In genomic region chr3:46082849-46083248, GRCh38 we compare ENCODE assay signal across 19 cellular contexts. TPM values are rescaled to one million over a fixed set of nuclear protein-coding genes. Genes with fewer than 3 reads are reported as not detected.
DNase-seq lines count a peak whose midpoint lies in the region; ATAC-seq and TF ChIP-seq lines count a peak whose summit lies in the region.
"Had no signal": no experiment of that assay in that cellular context is flagged by ENCODE, and none has a peak within 500 bp of the region (broad histone marks: within the 10 kb centered on the region; RNA-seq: fewer than 3 reads in every experiment).

No MANE protein-coding gene starts in this region.

- 94 to 97% methylated on average over 1 of the region's 1 CpG for WGBS in thyroid gland, 2 donors

- peaks cover 16% of the 10 kb centered on the region for H3K4me1 Mint-ChIP-seq in Calu3 (ENCODE audit: low read depth, unreplicated experiment)
- peaks cover 68% of the 10 kb centered on the region for H3K4me1 Mint-ChIP-seq in activated T-helper 1 cell treated with anti-CD3 and anti-CD28 coated beads, Interleukin-12 subunit alpha, Interleukin-12 subunit beta, Interleukin-2, Interleukin-4 antibody, amounts not matched to agents 30 ng/mL and 10 ng/mL and 1 ng/mL, durations not matched to agents 14 hours and 24 hours and 36 hours (ENCODE audit: low read depth)

- no peaks in the 10 kb centered on the region for H3K9me3 ChIP-seq in thyroid gland
- H3K9me3 ChIP-seq: BLaER1 had no signal

- peak overlapping the region; percentile 35 for H3K27ac ChIP-seq in VCaP
- H3K27ac ChIP-seq in thyroid gland: no peak overlapping the region
- H3K27ac ChIP-seq: BLaER1, SK-N-MC had no signal

- H3K4me3 Mint-ChIP-seq in Calu3 (ENCODE audit: low read depth, unreplicated experiment): no peak overlapping the region
- H3K4me3 Mint-ChIP-seq in activated T-helper 1 cell treated with anti-CD3 and anti-CD28 coated beads, Interleukin-12 subunit alpha, Interleukin-12 subunit beta, Interleukin-2, Interleukin-4 antibody, amounts not matched to agents 30 ng/mL and 10 ng/mL and 1 ng/mL, durations not matched to agents 14 hours and 24 hours and 36 hours: no peak overlapping the region
- H3K4me3 Mint-ChIP-seq: CD8-positive, alpha-beta T cell; HFFc6 had no signal

- H3K27me3 ChIP-seq in kidney epithelial cell (ENCODE audit: control insufficient read depth, insufficient read depth, low read length) (no peaks in the 10 kb centered on the region), thyroid gland (no peaks in the 10 kb centered on the region)
- H3K27me3 ChIP-seq: BLaER1 had no signal

- TF ChIP-seq POLR2A in thyroid gland (IDR thresholded peaks at IDR 0.05): no peak

- DNase-seq in Calu3: peak; percentile 34
- DNase-seq in M059J (ENCODE audit: low read depth): peak; percentile 18
- peak; percentile 32 for DNase-seq in kidney epithelial cell (ENCODE audit: low read depth)
- DNase-seq in activated T-helper 1 cell treated with anti-CD3 and anti-CD28 coated beads, Interleukin-12 subunit alpha, Interleukin-12 subunit beta, Interleukin-2, Interleukin-4 antibody, amounts not matched to agents 30 ng/mL and 10 ng/mL and 1 ng/mL, durations not matched to agents 14 hours and 24 hours and 36 hours (ENCODE audit: low spot score): no peak
- no peak for DNase-seq in DMS79 (lab: John Stamatoyannopoulos, UW)
- no peak for DNase-seq in thyroid gland
- DNase-seq: CD8-positive, alpha-beta T cell; HFFc6; NCI-H1105 treated with DMSO at 0.1 percent for 48 hours; NCI-H187 treated with DMSO at 0.1 percent for 48 hours; NCI-H2171 treated with DMSO at 0.1 percent for 48 hours; NCI-H82 had no signal

- peak overlapping the region; percentile 23 for H3K27ac Mint-ChIP-seq in Calu3 (ENCODE audit: unreplicated experiment)
- H3K27ac Mint-ChIP-seq in activated T-helper 1 cell treated with anti-CD3 and anti-CD28 coated beads, Interleukin-12 subunit alpha, Interleukin-12 subunit beta, Interleukin-2, Interleukin-4 antibody, amounts not matched to agents 30 ng/mL and 10 ng/mL and 1 ng/mL, durations not matched to agents 14 hours and 24 hours and 36 hours: no peak overlapping the region
- H3K27ac Mint-ChIP-seq: CD8-positive, alpha-beta T cell; HFFc6 had no signal

- H3K4me3 ChIP-seq in kidney epithelial cell (ENCODE audit: low read depth, low read length): no peak overlapping the region
- H3K4me3 ChIP-seq in thyroid gland (replicated peaks in 1 of 3): no peak overlapping the region
- H3K4me3 ChIP-seq: BLaER1, SK-N-MC had no signal

- TF ChIP-seq CTCF in Calu3 (IDR thresholded peaks at IDR 0.05; ENCODE audit: unreplicated experiment) (no peak), VCaP (conservative IDR thresholded peaks at IDR 0.05) (no peak), kidney epithelial cell (IDR thresholded peaks at IDR 0.05; ENCODE audit: insufficient read depth, low read length, poor library complexity, severe bottlenecking) (no peak), thyroid gland (IDR thresholded peaks at IDR 0.05) (no peak)

- H3K9me3 Mint-ChIP-seq in Calu3 (ENCODE audit: low read depth, unreplicated experiment): no peaks in the 10 kb centered on the region
- no peaks in the 10 kb centered on the region for H3K9me3 Mint-ChIP-seq in activated T-helper 1 cell treated with anti-CD3 and anti-CD28 coated beads, Interleukin-12 subunit alpha, Interleukin-12 subunit beta, Interleukin-2, Interleukin-4 antibody, amounts not matched to agents 30 ng/mL and 10 ng/mL and 1 ng/mL, durations not matched to agents 14 hours and 24 hours and 36 hours
- H3K9me3 Mint-ChIP-seq: CD8-positive, alpha-beta T cell; HFFc6 had no signal

- intact Hi-C loops in Calu3 (cut with micrococcal nuclease; ENCODE audit: unreplicated experiment) (loop anchor here (5.0 kb wide), 1 partner anchor 289 kb away; the partner anchor contains the start of gene CCR5), thyroid gland (cut with DNase I) (no loop called here)
- intact Hi-C loops in activated T-helper 1 cell treated with anti-CD3 and anti-CD28 coated beads, Interleukin-12 subunit alpha, Interleukin-12 subunit beta, Interleukin-2, Interleukin-4 antibody, amounts not matched to agents 30 ng/mL and 10 ng/mL and 1 ng/mL, durations not matched to agents 14 hours and 24 hours and 36 hours (cut with micrococcal nuclease): no loop called here

- H3K36me3 ChIP-seq in kidney epithelial cell (ENCODE audit: control insufficient read depth, insufficient read depth, low read length) (no peaks in the 10 kb centered on the region), thyroid gland (no peaks in the 10 kb centered on the region)
- H3K36me3 ChIP-seq: BLaER1 had no signal

- H3K36me3 Mint-ChIP-seq in Calu3 (ENCODE audit: insufficient read depth, unreplicated experiment): no peaks in the 10 kb centered on the region
- H3K36me3 Mint-ChIP-seq in activated T-helper 1 cell treated with anti-CD3 and anti-CD28 coated beads, Interleukin-12 subunit alpha, Interleukin-12 subunit beta, Interleukin-2, Interleukin-4 antibody, amounts not matched to agents 30 ng/mL and 10 ng/mL and 1 ng/mL, durations not matched to agents 14 hours and 24 hours and 36 hours (ENCODE audit: low read depth): peaks cover 8% of the 10 kb centered on the region
- H3K36me3 Mint-ChIP-seq: CD8-positive, alpha-beta T cell had no signal

- peaks cover 0 to 4% of the 10 kb centered on the region in 2 donors for H3K4me1 ChIP-seq in thyroid gland
- H3K4me1 ChIP-seq: BLaER1 had no signal

- no TSS peak for BruUV-seq in Calu3 (replicated peaks; lab: Mats Ljungman, UMichigan)

- no peaks in the 10 kb centered on the region for H3K27me3 Mint-ChIP-seq in Calu3 (ENCODE audit: unreplicated experiment)
- peaks cover 14% of the 10 kb centered on the region for H3K27me3 Mint-ChIP-seq in activated T-helper 1 cell treated with anti-CD3 and anti-CD28 coated beads, Interleukin-12 subunit alpha, Interleukin-12 subunit beta, Interleukin-2, Interleukin-4 antibody, amounts not matched to agents 30 ng/mL and 10 ng/mL and 1 ng/mL, durations not matched to agents 14 hours and 24 hours and 36 hours (ENCODE audit: insufficient read depth)

- no peak for ATAC-seq in GM21528 (IDR thresholded peaks at IDR 0.05; ENCODE audit: low FRiP score, unreplicated experiment)
- ATAC-seq: CD8-positive, alpha-beta T cell; Right ventricle myocardium inferior had no signal

- CTCF ChIA-PET in Calu3 (lab: Charles Lee): interaction anchor here (0.7 to 1.1 kb wide), 2 partner anchors 125 to 252 kb away, joined by 3 to 6 read pairs; partner anchors contain the start of gene CCR1

RNA-seq across cellular contexts. Expression of gene XCR1, which starts 55.6 kb away (rescaled TPM):
- total RNA-seq in Calu3 (2022) (not detected in 2 replicates), kidney epithelial cell (not detected in 2 replicates), thyroid gland (not detected)
- not detected in 2 replicates for total RNA-seq in M059J (2014; rRNA removed; shearing (Covaris generic))
- total RNA-seq in activated T-helper 1 cell treated with anti-CD3 and anti-CD28 coated beads, Interleukin-12 subunit alpha, Interleukin-12 subunit beta, Interleukin-2, Interleukin-4 antibody, amounts not matched to agents 30 ng/mL and 10 ng/mL and 1 ng/mL, durations not matched to agents 14 hours and 24 hours and 36 hours: 0.05 and 0.08 TPM in 2 replicates
- total RNA-seq: CD8-positive, alpha-beta T cell; H4; HFFc6; NCI-H460; Right ventricle myocardium inferior had no signal

Comparison
In these comparisons a context has a peak if more than half of its experiments do, and no peak if none do; other contexts are left out.
1. DNase-seq: peak in Calu3 (single experiment), M059J (single experiment) and kidney epithelial cell (single experiment); none in activated T-helper 1 cell treated with anti-CD3 and anti-CD28 coated beads, Interleukin-12 subunit alpha, Interleukin-12 subunit beta, Interleukin-2, Interleukin-4 antibody, amounts not matched to agents 30 ng/mL and 10 ng/mL and 1 ng/mL, durations not matched to agents 14 hours and 24 hours and 36 hours (single experiment), DMS79 (single experiment) and thyroid gland (0 of 2).